In genomic region chr17:19046782-19047375, GRCh38 we compare ENCODE assay signal across 10 cellular contexts. TPM values are rescaled to one million over a fixed set of nuclear protein-coding genes. Genes with fewer than 3 reads are reported as not detected.
A peak's percentile ranks its signal among the peaks of the same experiment; 100 is the strongest.
DNase-seq lines count a peak whose midpoint lies in the region; ATAC-seq and TF ChIP-seq lines count a peak whose summit lies in the region.
"Not testable (repeated sequence)": the region's sequence is repeated elsewhere in the genome, so short reads cannot be mapped to it uniquely, and the experiment has no call there.
"Had no signal": no experiment of that assay in that cellular context is flagged by ENCODE, and none has a peak within 500 bp of the region (broad histone marks: within the 10 kb centered on the region; RNA-seq: fewer than 3 reads in every experiment).

TSS of gene GRAP (minus strand) at chr17:19046957. CDS start at chr17:19046926, 31 bp downstream.

- peak; percentile 23 for ATAC-seq in activated B cell treated with CpG ODN at 0.5 μM for 24 hours (ENCODE audit: low read depth)
- peak; percentile 86 for ATAC-seq in naive thymus-derived CD4-positive, alpha-beta T cell

- not testable (repeated sequence) for H3K9me2 ChIP-seq in DOHH2 (replicated peaks; ENCODE audit: control insufficient read depth, low read length)

- not testable (repeated sequence) for H3F3A ChIP-seq in DOHH2 (ENCODE audit: control insufficient read depth, insufficient read depth)

- not testable (repeated sequence) for H3K4me1 ChIP-seq in DOHH2 (ENCODE audit: control insufficient read depth, low read length); naive thymus-derived CD4-positive, alpha-beta T cell (ENCODE audit: control insufficient read depth in 2 of 2, insufficient read depth in 2 of 2, low read length in 2 of 2); thymus (ENCODE audit: control insufficient read depth, insufficient read depth, low read length)

- no CpG with 5 or more reads among the region's 12 CpGs for WGBS in thymus

- in situ Hi-C loops in endometrial microvascular endothelial cells (cut with HindIII; ENCODE audit: inconsistent ontology term, low pct_unique_long_range_greater_than_20kb, low sequenced_read_pairs), result not testable (repeated sequence)

- not testable (repeated sequence) for H3K79me2 ChIP-seq in DOHH2 (ENCODE audit: control insufficient read depth, low read length)

- CTCF ChIA-PET in activated B cell treated with CpG ODN at 0.5 μM for 24 hours (lab: Charles Lee); naive thymus-derived CD4-positive, alpha-beta T cell (lab: Charles Lee): not testable (repeated sequence)

- H3K9me3 Mint-ChIP-seq in IgD-negative memory B cell; activated B cell treated with CpG ODN at 0.5 μM for 24 hours; activated T-helper 2 cell treated with anti-CD3 and anti-CD28 coated beads, Interferon-gamma antibody, Interleukin-2, Interleukin-4, amounts not matched to agents 10 μg/mL and 5 μg/mL and 100 μg/mL, durations not matched to agents 14 hours and 24 hours and 36 hours; immature natural killer cell; naive thymus-derived CD4-positive, alpha-beta T cell: not testable (repeated sequence)

- H3K9me3 ChIP-seq in DOHH2 (ENCODE audit: control insufficient read depth, insufficient read depth, low read length); naive thymus-derived CD4-positive, alpha-beta T cell (ENCODE audit: control insufficient read depth in 2 of 3, low read length in 3 of 3); thymus (ENCODE audit: control insufficient read depth): not testable (repeated sequence)

- H3K4me1 Mint-ChIP-seq in IgD-negative memory B cell; activated B cell treated with CpG ODN at 0.5 μM for 24 hours; activated T-helper 2 cell treated with anti-CD3 and anti-CD28 coated beads, Interferon-gamma antibody, Interleukin-2, Interleukin-4, amounts not matched to agents 10 μg/mL and 5 μg/mL and 100 μg/mL, durations not matched to agents 14 hours and 24 hours and 36 hours (ENCODE audit: low read depth); immature natural killer cell; naive thymus-derived CD4-positive, alpha-beta T cell: not testable (repeated sequence)

- H3K4me3 Mint-ChIP-seq in IgD-negative memory B cell; activated B cell treated with CpG ODN at 0.5 μM for 24 hours; activated T-helper 2 cell treated with anti-CD3 and anti-CD28 coated beads, Interferon-gamma antibody, Interleukin-2, Interleukin-4, amounts not matched to agents 10 μg/mL and 5 μg/mL and 100 μg/mL, durations not matched to agents 14 hours and 24 hours and 36 hours (ENCODE audit: low read depth); immature natural killer cell; naive thymus-derived CD4-positive, alpha-beta T cell: not testable (repeated sequence)

- TF ChIP-seq CTCF in DOHH2 (IDR thresholded peaks at IDR 0.05; ENCODE audit: low read depth, low read length, poor library complexity, severe bottlenecking); activated B cell treated with CpG ODN at 0.5 μM for 24 hours (IDR thresholded peaks at IDR 0.05): not testable (repeated sequence)

- DNase-seq in activated B cell treated with CpG ODN at 0.5 μM for 24 hours; activated T-helper 2 cell treated with anti-CD3 and anti-CD28 coated beads, Interferon-gamma antibody, Interleukin-2, Interleukin-4, amounts not matched to agents 10 μg/mL and 5 μg/mL and 100 μg/mL, durations not matched to agents 14 hours and 24 hours and 36 hours (ENCODE audit: low spot score); immature natural killer cell; naive thymus-derived CD4-positive, alpha-beta T cell: not testable (repeated sequence)

- not testable (repeated sequence) for H3K27ac Mint-ChIP-seq in IgD-negative memory B cell; activated B cell treated with CpG ODN at 0.5 μM for 24 hours; activated T-helper 2 cell treated with anti-CD3 and anti-CD28 coated beads, Interferon-gamma antibody, Interleukin-2, Interleukin-4, amounts not matched to agents 10 μg/mL and 5 μg/mL and 100 μg/mL, durations not matched to agents 14 hours and 24 hours and 36 hours; immature natural killer cell; naive thymus-derived CD4-positive, alpha-beta T cell

- H3K36me3 Mint-ChIP-seq in IgD-negative memory B cell; activated B cell treated with CpG ODN at 0.5 μM for 24 hours (ENCODE audit: low read depth); activated T-helper 2 cell treated with anti-CD3 and anti-CD28 coated beads, Interferon-gamma antibody, Interleukin-2, Interleukin-4, amounts not matched to agents 10 μg/mL and 5 μg/mL and 100 μg/mL, durations not matched to agents 14 hours and 24 hours and 36 hours (ENCODE audit: low read depth); immature natural killer cell; naive thymus-derived CD4-positive, alpha-beta T cell: not testable (repeated sequence)

- peak within 1 kb of the TSS; percentile 60 for H3K4me3 ChIP-seq in DOHH2 (ENCODE audit: low read length)
- not testable (repeated sequence) for H3K4me3 ChIP-seq in naive thymus-derived CD4-positive, alpha-beta T cell (ENCODE audit: low read length); thymus (ENCODE audit: low read length)

- not testable (repeated sequence) for H3K4me2 ChIP-seq in DOHH2 (ENCODE audit: low read length)

- POLR2A ChIA-PET in activated B cell treated with CpG ODN at 0.5 μM for 24 hours (lab: Charles Lee); naive thymus-derived CD4-positive, alpha-beta T cell (lab: Charles Lee): not testable (repeated sequence)

- H3K27me3 Mint-ChIP-seq in IgD-negative memory B cell; activated B cell treated with CpG ODN at 0.5 μM for 24 hours; activated T-helper 2 cell treated with anti-CD3 and anti-CD28 coated beads, Interferon-gamma antibody, Interleukin-2, Interleukin-4, amounts not matched to agents 10 μg/mL and 5 μg/mL and 100 μg/mL, durations not matched to agents 14 hours and 24 hours and 36 hours (ENCODE audit: low read depth); immature natural killer cell (ENCODE audit: low read depth in 3 of 3); naive thymus-derived CD4-positive, alpha-beta T cell: not testable (repeated sequence)

- H3K36me3 ChIP-seq in DOHH2 (ENCODE audit: control insufficient read depth, low read length); naive thymus-derived CD4-positive, alpha-beta T cell (ENCODE audit: control insufficient read depth in 2 of 3, insufficient read depth in 3 of 3, low read length in 3 of 3); thymus (ENCODE audit: control insufficient read depth, insufficient read depth): not testable (repeated sequence)

- H3K27ac ChIP-seq in DOHH2 (ENCODE audit: low read depth, low read length), result peak within 1 kb of the TSS; percentile 34; the same call in 1 of the 2 replicates
- not testable (repeated sequence) for H3K27ac ChIP-seq in naive thymus-derived CD4-positive, alpha-beta T cell (ENCODE audit: low read depth, low read length); thymus (ENCODE audit: low read depth)

- intact Hi-C loops in activated B cell treated with CpG ODN at 0.5 μM for 24 hours (cut with micrococcal nuclease); activated T-helper 2 cell treated with anti-CD3 and anti-CD28 coated beads, Interferon-gamma antibody, Interleukin-2, Interleukin-4, amounts not matched to agents 10 μg/mL and 5 μg/mL and 100 μg/mL, durations not matched to agents 14 hours and 24 hours and 36 hours (cut with micrococcal nuclease); naive thymus-derived CD4-positive, alpha-beta T cell (cut with micrococcal nuclease): not testable (repeated sequence)

- not testable (repeated sequence) for H3K27me3 ChIP-seq in DOHH2 (ENCODE audit: control insufficient read depth, low read length); naive thymus-derived CD4-positive, alpha-beta T cell (ENCODE audit: control insufficient read depth in 2 of 2, insufficient read depth in 2 of 2, low read length in 2 of 2); thymus (ENCODE audit: control insufficient read depth, insufficient read depth)

- not testable (repeated sequence) for H4K20me1 ChIP-seq in DOHH2 (ENCODE audit: control insufficient read depth, insufficient read depth, low read depth, low read length)

RNA-seq across cellular contexts. Expression of gene GRAP, which starts in this region (rescaled TPM):
- polyA plus RNA-seq in IgD-negative memory B cell, result 123 TPM
- total RNA-seq in activated B cell treated with CpG ODN at 0.5 μM for 24 hours, result 31.5 and 39.2 TPM in 2 replicates
- 9.4 and 10.9 TPM in 2 replicates for total RNA-seq in activated T-helper 2 cell treated with anti-CD3 and anti-CD28 coated beads, Interferon-gamma antibody, Interleukin-2, Interleukin-4, amounts not matched to agents 10 μg/mL and 5 μg/mL and 100 μg/mL, durations not matched to agents 14 hours and 24 hours and 36 hours
- total RNA-seq in endometrial microvascular endothelial cells (ENCODE audit: inconsistent ontology term), result 36.1 TPM
- polyA plus RNA-seq in immature natural killer cell, result 10 to 100 TPM in 2 of 3 donors, 1 to 10 TPM in 1; 5.2 to 19.0 (median 18.3) TPM
- total RNA-seq in naive thymus-derived CD4-positive, alpha-beta T cell, result 10 to 100 TPM; 31.9 to 85.5 (median 45.6) TPM
- polyA plus RNA-seq in naive thymus-derived CD4-positive, alpha-beta T cell, result 100 to 1,000 TPM in 1 of 2 donors, 10 to 100 TPM in 1; 97.6 to 162 TPM
- 22.5 TPM for polyA plus RNA-seq in thymus
- total RNA-seq: Daoy, hepatocyte had no signal
